In the genomic region with DNA sequence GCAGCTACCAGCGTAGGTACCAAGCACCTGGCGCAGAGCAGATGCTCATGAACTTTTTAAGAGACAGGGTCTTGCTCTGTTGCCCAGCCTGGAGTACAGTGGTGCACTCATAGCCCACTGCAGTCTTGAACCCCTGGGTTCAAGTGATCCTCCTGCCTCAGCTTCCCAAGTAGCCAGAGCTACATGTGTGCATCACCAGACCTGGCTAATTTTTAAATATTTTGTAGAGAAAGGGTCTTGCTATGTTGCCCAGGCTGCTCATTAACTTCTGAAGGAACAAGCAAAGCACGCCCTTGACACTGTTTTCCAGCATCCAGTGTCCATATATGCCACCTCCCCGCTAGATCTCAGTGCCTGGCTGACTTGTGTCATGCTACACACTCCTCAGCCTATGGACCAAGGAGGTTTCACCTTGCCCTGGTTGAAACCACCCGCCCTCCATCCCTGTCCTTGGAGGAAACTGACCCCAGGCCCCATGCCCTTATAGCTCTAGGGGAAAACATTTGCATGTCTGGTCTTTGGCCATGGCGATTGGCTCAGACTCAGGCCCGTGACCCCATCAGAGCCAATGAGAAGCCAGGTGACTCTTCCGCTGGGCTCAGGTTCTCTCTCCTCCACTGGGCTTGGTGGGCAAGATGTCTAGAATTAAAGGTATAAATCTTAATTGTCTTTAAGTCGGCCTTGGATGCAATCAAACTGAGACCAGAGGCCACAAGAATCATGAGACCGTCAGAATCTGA, we compare ENCODE assay signal across 21 cellular contexts. TPM values are rescaled to one million over a fixed set of nuclear protein-coding genes. Genes with fewer than 3 reads are reported as not detected.
"Had no signal": no experiment of that assay in that cellular context is flagged by ENCODE, and none has a peak within 500 bp of the region (broad histone marks: within the 10 kb centered on the region; RNA-seq: fewer than 3 reads in every experiment).

No MANE protein-coding gene starts in this region.

- H3K36me3 ChIP-seq: esophagus squamous epithelium, thoracic aorta, upper lobe of right lung had no signal

- H3K4me3 ChIP-seq: esophagus squamous epithelium, spleen, thoracic aorta, upper lobe of right lung had no signal

- ATAC-seq: upper lobe of right lung had no signal

- DNase-seq: activated CD4-positive, alpha-beta T cell treated with anti-CD3 and anti-CD28 coated beads for 4 hours; activated CD4-positive, alpha-beta T cell treated with anti-CD3 and anti-CD28 coated beads, Interleukin-2, amount 50 U/mL, for 48 hours; activated CD4-positive, CD25-positive, alpha-beta regulatory T cell; activated effector memory CD4-positive, alpha-beta T cell treated with Interleukin-2 at 50 U/mL for 16 hours; activated naive CD4-positive, alpha-beta T cell treated with anti-CD3 and anti-CD28 coated beads for 36 hours; activated naive CD8-positive, alpha-beta T cell treated with anti-CD3 and anti-CD28 coated beads, Interleukin-2, amount 10 ng/mL, durations not matched to agents 7 days and 5 days; activated T-cell treated with anti-CD3 and anti-CD28 coated beads, Interleukin-2, amount 50 U/mL, for 48 hours; amniotic stem cell; cortex of kidney; endodermal cell; esophagus squamous epithelium; immature natural killer cell; midbrain; spleen; stimulated activated CD4-positive, alpha-beta T cell treated with anti-CD3 and anti-CD28 coated beads, Interleukin-4, amount 100 ng/mL, for 1 hour; stimulated activated naive CD4-positive, alpha-beta T cell treated with Interleukin-2 at 50 U/mL for 16 hours; T1000; upper lobe of right lung had no signal

- H3K27me3 ChIP-seq: spleen, upper lobe of right lung had no signal

- H3K9ac ChIP-seq: parathyroid adenoma had no signal

- H3K4me1 ChIP-seq: upper lobe of right lung had no signal

- H3K9me3 ChIP-seq: esophagus squamous epithelium, spleen, thoracic aorta, upper lobe of right lung had no signal

- H3K27ac ChIP-seq: esophagus squamous epithelium, parathyroid adenoma, spleen, thoracic aorta, upper lobe of right lung had no signal

RNA-seq across cellular contexts. Expression of a gene that starts 26.3 kb away (rescaled TPM):
- total RNA-seq: bronchial epithelial cell had no signal
